In genomic region chr1:24673336-24673735, GRCh38 we compare ENCODE assay signal across 15 cellular contexts. TPM values are rescaled to one million over a fixed set of nuclear protein-coding genes. Genes with fewer than 3 reads are reported as not detected.
DNase-seq lines count a peak whose midpoint lies in the region; ATAC-seq and TF ChIP-seq lines count a peak whose summit lies in the region.
"Had no signal": no experiment of that assay in that cellular context is flagged by ENCODE, and none has a peak within 500 bp of the region (broad histone marks: within the 10 kb centered on the region; RNA-seq: fewer than 3 reads in every experiment).

No MANE protein-coding gene starts in this region.

- intact Hi-C loops in OCI-LY7 (cut with micrococcal nuclease; ENCODE audit: unreplicated experiment), result no loop called here

- H3K27ac ChIP-seq in smooth muscle cell (ENCODE audit: low read depth), result peak overlapping the region; percentile 32
- no peak overlapping the region for H3K27ac ChIP-seq in OCI-LY7 (ENCODE audit: low read depth, low read length, poor library complexity, severe bottlenecking)
- H3K27ac ChIP-seq: Peyer's patch, upper lobe of right lung had no signal

- H3K9me3 ChIP-seq in smooth muscle cell (replicated peaks; ENCODE audit: low read depth) (no peaks in the 10 kb centered on the region), OCI-LY7 (ENCODE audit: low read length) (no peaks in the 10 kb centered on the region)
- H3K9me3 ChIP-seq: Caco-2, Peyer's patch, upper lobe of right lung had no signal

- H3K4me2 ChIP-seq in smooth muscle cell, result no peak overlapping the region
- H3K4me2 ChIP-seq in OCI-LY7 (ENCODE audit: low read length), result no peak overlapping the region

- no peaks in the 10 kb centered on the region for H3K9me3 Mint-ChIP-seq in activated CD8-positive, alpha-beta memory T cell treated with anti-CD3 and anti-CD28 coated beads, Interleukin-2, amount 10 ng/mL, durations not matched to agents 7 days and 5 days (ENCODE audit: low read depth)
- H3K9me3 Mint-ChIP-seq in WTC11, result peaks cover 3% of the 10 kb centered on the region; the same call in 1 of the 2 replicates
- H3K9me3 Mint-ChIP-seq: activated naive CD8-positive, alpha-beta T cell treated with anti-CD3 and anti-CD28 coated beads, Interleukin-2, amount 10 ng/mL, durations not matched to agents 7 days and 5 days had no signal

- H3K36me3 ChIP-seq in smooth muscle cell (ENCODE audit: low read depth) (peaks cover 19% of the 10 kb centered on the region), OCI-LY7 (ENCODE audit: insufficient read depth, low read length) (peaks cover 96% of the 10 kb centered on the region)

- H3K27me3 ChIP-seq in smooth muscle cell (ENCODE audit: low read depth), result no peaks in the 10 kb centered on the region
- H3K27me3 ChIP-seq: Peyer's patch, upper lobe of right lung had no signal

- H3K36me3 Mint-ChIP-seq in activated CD8-positive, alpha-beta memory T cell treated with anti-CD3 and anti-CD28 coated beads, Interleukin-2, amount 10 ng/mL, durations not matched to agents 7 days and 5 days, result peaks cover 60% of the 10 kb centered on the region
- H3K36me3 Mint-ChIP-seq in WTC11, result peaks cover 79% of the 10 kb centered on the region

- CTCF ChIA-PET in activated CD8-positive, alpha-beta memory T cell treated with anti-CD3 and anti-CD28 coated beads, Interleukin-2, amount 10 ng/mL, durations not matched to agents 7 days and 5 days (lab: Charles Lee), result interaction anchor here (1.0 to 1.3 kb wide), 3 partner anchors 15 to 162 kb away, joined by 3 to 6 read pairs (median 5); no protein-coding TSS in a partner anchor
- CTCF ChIA-PET in WTC11 (lab: Charles Lee), result interaction anchor here (1.0 to 1.9 kb wide), 4 partner anchors 15 to 162 kb away, joined by 3 to 6 read pairs (median 4); no protein-coding TSS in a partner anchor
- CTCF ChIA-PET in OCI-LY7 (lab: Charles Lee; ENCODE audit: unreplicated experiment), result no interaction called here

- peaks cover 28% of the 10 kb centered on the region for H3K4me1 Mint-ChIP-seq in activated CD8-positive, alpha-beta memory T cell treated with anti-CD3 and anti-CD28 coated beads, Interleukin-2, amount 10 ng/mL, durations not matched to agents 7 days and 5 days
- H3K4me1 Mint-ChIP-seq in WTC11, result no peaks in the 10 kb centered on the region

- TF ChIP-seq CTCF in WTC11 (IDR thresholded peaks at IDR 0.05) (no peak), fibroblast of mammary gland (conservative IDR thresholded peaks at IDR 0.05; ENCODE audit: control insufficient read depth, insufficient read depth, low read depth, low read length) (no peak), smooth muscle cell (IDR thresholded peaks at IDR 0.05; ENCODE audit: borderline replicate concordance, insufficient read depth, poor library complexity, severe bottlenecking) (no peak), OCI-LY7 (conservative IDR thresholded peaks at IDR 0.05; ENCODE audit: low read length) (no peak)

- H3F3A ChIP-seq in smooth muscle cell (ENCODE audit: low read depth), result no peaks in the 10 kb centered on the region

- peak overlapping the region; percentile 65 for H3K27ac Mint-ChIP-seq in activated CD8-positive, alpha-beta memory T cell treated with anti-CD3 and anti-CD28 coated beads, Interleukin-2, amount 10 ng/mL, durations not matched to agents 7 days and 5 days
- H3K27ac Mint-ChIP-seq in WTC11, result peak overlapping the region; percentile 70; the same call in 1 of the 2 replicates
- H3K27ac Mint-ChIP-seq: activated naive CD8-positive, alpha-beta T cell treated with anti-CD3 and anti-CD28 coated beads, Interleukin-2, amount 10 ng/mL, durations not matched to agents 7 days and 5 days had no signal

- DNase-seq in activated CD8-positive, alpha-beta memory T cell treated with anti-CD3 and anti-CD28 coated beads, Interleukin-2, amount 10 ng/mL, durations not matched to agents 7 days and 5 days, result no peak
- DNase-seq in activated CD8-positive, alpha-beta memory T cell treated with anti-CD3 and anti-CD28 coated beads, Interleukin-2, amount 50 U/mL, for 4 hours, result no peak
- DNase-seq in WTC11 (ENCODE audit: low spot score), result no peak
- peak; percentile 19 for DNase-seq in fibroblast of mammary gland (ENCODE audit: low read depth)
- DNase-seq in smooth muscle cell (lab: John Stamatoyannopoulos, UW; ENCODE audit: unreplicated experiment), result no peak
- DNase-seq in stimulated activated CD4-positive, alpha-beta T cell treated with anti-CD3 and anti-CD28 coated beads, Interleukin-15, amount 100 ng/mL, for 24 hours, result no peak
- DNase-seq in OCI-LY7 (ENCODE audit: low spot score), result no peak
- DNase-seq: activated naive CD8-positive, alpha-beta T cell treated with anti-CD3 and anti-CD28 coated beads, Interleukin-2, amount 10 ng/mL, durations not matched to agents 7 days and 5 days; Caco-2; NCI-H2107; nucleus accumbens; Peyer's patch; upper lobe of right lung had no signal

- no peaks in the 10 kb centered on the region for H3K9me2 ChIP-seq in OCI-LY7 (ENCODE audit: insufficient read depth, low read length)

- H3K27me3 Mint-ChIP-seq in activated CD8-positive, alpha-beta memory T cell treated with anti-CD3 and anti-CD28 coated beads, Interleukin-2, amount 10 ng/mL, durations not matched to agents 7 days and 5 days, result no peaks in the 10 kb centered on the region
- no peaks in the 10 kb centered on the region for H3K27me3 Mint-ChIP-seq in WTC11 (ENCODE audit: low read depth)
- H3K27me3 Mint-ChIP-seq: activated naive CD8-positive, alpha-beta T cell treated with anti-CD3 and anti-CD28 coated beads, Interleukin-2, amount 10 ng/mL, durations not matched to agents 7 days and 5 days had no signal

- POLR2A ChIA-PET in WTC11 (lab: Charles Lee), result interaction anchor here (0.6 kb wide), 1 partner anchor 9 kb away, joined by 7 read pairs; no protein-coding TSS in a partner anchor
- POLR2A ChIA-PET in OCI-LY7 (lab: Charles Lee), result interaction anchor here (0.6 to 0.7 kb wide), 2 partner anchors 16 to 1197 kb away, joined by 3 read pairs; no protein-coding TSS in a partner anchor

- H2AFZ ChIP-seq in smooth muscle cell (ENCODE audit: low read depth), result no peak overlapping the region
- H2AFZ ChIP-seq in OCI-LY7 (ENCODE audit: low read length), result no peak overlapping the region

- no TSS peak for BruUV-seq in OCI-LY7 (replicated peaks; lab: Mats Ljungman, UMichigan)

- no peak overlapping the region for H3K9ac ChIP-seq in smooth muscle cell (ENCODE audit: low read depth)

- H3K4me3 ChIP-seq in fibroblast of mammary gland (ENCODE audit: control insufficient read depth, low read depth, low read length) (no peak overlapping the region), smooth muscle cell (no peak overlapping the region), OCI-LY7 (ENCODE audit: low read depth, low read length, poor library complexity, severe bottlenecking) (no peak overlapping the region)
- H3K4me3 ChIP-seq: Peyer's patch, upper lobe of right lung had no signal

- no peaks in the 10 kb centered on the region for H3K79me2 ChIP-seq in smooth muscle cell (ENCODE audit: low read depth)
- no peaks in the 10 kb centered on the region for H3K79me2 ChIP-seq in OCI-LY7 (ENCODE audit: insufficient read depth, low read depth, low read length)

- H4K20me1 ChIP-seq in smooth muscle cell (ENCODE audit: low read depth), result peaks cover 7% of the 10 kb centered on the region
- H4K20me1 ChIP-seq in OCI-LY7 (ENCODE audit: insufficient read depth, low read length), result no peaks in the 10 kb centered on the region

- no peak overlapping the region for H3K4me3 Mint-ChIP-seq in activated CD8-positive, alpha-beta memory T cell treated with anti-CD3 and anti-CD28 coated beads, Interleukin-2, amount 10 ng/mL, durations not matched to agents 7 days and 5 days
- no peak overlapping the region for H3K4me3 Mint-ChIP-seq in WTC11
- H3K4me3 Mint-ChIP-seq: activated naive CD8-positive, alpha-beta T cell treated with anti-CD3 and anti-CD28 coated beads, Interleukin-2, amount 10 ng/mL, durations not matched to agents 7 days and 5 days had no signal

- H3K4me1 ChIP-seq in smooth muscle cell (ENCODE audit: low read depth) (no peaks in the 10 kb centered on the region), OCI-LY7 (ENCODE audit: insufficient read depth, low read length, poor library complexity, severe bottlenecking) (no peaks in the 10 kb centered on the region)
- H3K4me1 ChIP-seq: Caco-2, Peyer's patch, upper lobe of right lung had no signal

- WGBS in smooth muscle cell (ENCODE audit: low lambda C conversion rate), result 95% methylated on average over 6 of the region's 6 CpGs

- ATAC-seq in activated CD8-positive, alpha-beta memory T cell treated with anti-CD3 and anti-CD28 coated beads, Interleukin-2, amount 10 ng/mL, durations not matched to agents 7 days and 5 days, result no peak
- ATAC-seq in WTC11 (no peak), GM21447 (IDR thresholded peaks at IDR 0.05; ENCODE audit: unreplicated experiment) (no peak)
- ATAC-seq: activated CD4-positive, CD25-positive, alpha-beta regulatory T cell treated with anti-CD3 and anti-CD28 coated beads, Interleukin-2, amount 50 U/mL, for 24 hours; upper lobe of right lung had no signal

RNA-seq across cellular contexts. Expression of gene SRRM1, which starts 30.2 kb away (rescaled TPM):
- 100 to 1,000 TPM; 191 to 215 TPM for total RNA-seq in activated CD8-positive, alpha-beta memory T cell treated with anti-CD3 and anti-CD28 coated beads, Interleukin-2, amount 10 ng/mL, durations not matched to agents 7 days and 5 days
- 202 to 228 TPM (median 202 TPM) in 3 replicates for total RNA-seq in WTC11 (2021)
- 53.8 and 70.1 TPM in 2 replicates for total RNA-seq in smooth muscle cell
- 96.0 and 129 TPM in 2 replicates for polyA plus RNA-seq in smooth muscle cell
- 72.5 and 78.5 TPM in 2 replicates for total RNA-seq in OCI-LY7 (2014; rRNA removed; shearing (Covaris generic))
- total RNA-seq in OCI-LY7 (2022), result 251 and 258 TPM in 2 replicates
